14 cellular contexts compared by ENCODE assay signal in genomic region chr3:184741798-184742675, GRCh38. TPM values are rescaled to one million over a fixed set of nuclear protein-coding genes. Genes with fewer than 3 reads are reported as not detected.
A peak's percentile ranks its signal among the peaks of the same experiment; 100 is the strongest.
DNase-seq lines count a peak whose midpoint lies in the region; ATAC-seq and TF ChIP-seq lines count a peak whose summit lies in the region.
"Had no signal": no experiment of that assay in that cellular context is flagged by ENCODE, and none has a peak within 500 bp of the region (broad histone marks: within the 10 kb centered on the region; RNA-seq: fewer than 3 reads in every experiment).

No MANE protein-coding gene starts in this region.

- TF ChIP-seq POLR2A in uterus (IDR thresholded peaks at IDR 0.05) = no peak
- TF ChIP-seq POLR2A in gastrocnemius medialis (IDR thresholded peaks at IDR 0.05) = no peak

- TF ChIP-seq CTCF in natural killer cell (IDR thresholded peaks at IDR 0.05) (no peak), VCaP (conservative IDR thresholded peaks at IDR 0.05) (no peak), uterus (IDR thresholded peaks at IDR 0.05) (no peak), gastrocnemius medialis (IDR thresholded peaks at IDR 0.05 in 4 of 5, conservative IDR thresholded peaks at IDR 0.05 in 1 of 5) (no peak)

- H3K27me3 ChIP-seq in uterus (no peaks in the 10 kb centered on the region), gastrocnemius medialis (no peaks in the 10 kb centered on the region)

- no peaks in the 10 kb centered on the region for H3K9me3 Mint-ChIP-seq in natural killer cell treated with Interleukin-12 subunit alpha and Interleukin-12 subunit beta and Interleukin-15 and Interleukin-18, amount 100 ng/mL, for 72 hours
- H3K9me3 Mint-ChIP-seq in natural killer cell = no peaks in the 10 kb centered on the region

- intact Hi-C loops in natural killer cell (cut with micrococcal nuclease) (no loop called here), uterus (cut with DNase I; ENCODE audit: low total_unique reads) (no loop called here), gastrocnemius medialis (cut with DNase I; ENCODE audit: low total_unique reads) (no loop called here)

- no peaks in the 10 kb centered on the region for H3K4me1 Mint-ChIP-seq in natural killer cell treated with Interleukin-12 subunit alpha and Interleukin-12 subunit beta and Interleukin-15 and Interleukin-18, amount 100 ng/mL, for 72 hours (ENCODE audit: low read depth in 2 of 2)
- H3K4me1 Mint-ChIP-seq in natural killer cell = no peaks in the 10 kb centered on the region

- peaks cover 0 to 12% of the 10 kb centered on the region in 2 donors for H3K27me3 Mint-ChIP-seq in natural killer cell treated with Interleukin-12 subunit alpha and Interleukin-12 subunit beta and Interleukin-15 and Interleukin-18, amount 100 ng/mL, for 72 hours
- H3K27me3 Mint-ChIP-seq in natural killer cell (ENCODE audit: low read depth in 2 of 2) = peaks cover 0 to 4% of the 10 kb centered on the region in 2 donors

- DNase-seq in natural killer cell treated with Interleukin-12 subunit alpha and Interleukin-12 subunit beta and Interleukin-15 and Interleukin-18, amount 100 ng/mL, for 72 hours (ENCODE audit: low spot score) = peak; percentile 49
- DNase-seq in natural killer cell (no peak), islet precursor cell (peak; percentile 52), uterus (peak; percentile 4 to 7), gastrocnemius medialis (no peak), superior temporal gyrus (ENCODE audit: extremely low spot score) (no peak)
- DNase-seq in activated CD4-positive, alpha-beta T cell treated with anti-CD3 and anti-CD28 coated beads, Interleukin-2, amount 50 U/mL, for 1 hour = no peak
- DNase-seq: activated CD4-positive, alpha-beta T cell treated with anti-CD3 and anti-CD28 coated beads for 48 hours; activated T-cell treated with anti-CD3 and anti-CD28 coated beads, Interleukin-2, amount 50 U/mL, for 1 hour; GF-D8; NCI-H2029 treated with DMSO at 0.1 percent for 48 hours; T-helper 17 cell had no signal

- H3K4me3 Mint-ChIP-seq in natural killer cell treated with Interleukin-12 subunit alpha and Interleukin-12 subunit beta and Interleukin-15 and Interleukin-18, amount 100 ng/mL, for 72 hours = no peak overlapping the region
- no peak overlapping the region for H3K4me3 Mint-ChIP-seq in natural killer cell
- H3K4me3 Mint-ChIP-seq: T-helper 17 cell had no signal

- no peak for ATAC-seq in natural killer cell treated with Interleukin-12 subunit alpha and Interleukin-12 subunit beta and Interleukin-15 and Interleukin-18, amount 100 ng/mL, for 72 hours
- ATAC-seq in natural killer cell = no peak
- no peak for ATAC-seq in gastrocnemius medialis
- ATAC-seq: heart left ventricle, T-helper 17 cell had no signal

- no peaks in the 10 kb centered on the region for H3K4me1 ChIP-seq in uterus
- no peaks in the 10 kb centered on the region for H3K4me1 ChIP-seq in gastrocnemius medialis

- H3K36me3 ChIP-seq in uterus (no peaks in the 10 kb centered on the region), gastrocnemius medialis (no peaks in the 10 kb centered on the region)
- H3K36me3 ChIP-seq: heart left ventricle had no signal

- peak overlapping the region; percentile 51 for H3K27ac ChIP-seq in VCaP
- H3K27ac ChIP-seq in uterus = peak overlapping the region in 1 of 2 donors; percentile 27
- no peak overlapping the region for H3K27ac ChIP-seq in gastrocnemius medialis

- in situ Hi-C loops in gastrocnemius medialis (cut with MboI; ENCODE audit: low sequenced_read_pairs in 4 of 4) = no loop called here

- H3K9me3 ChIP-seq in uterus (no peaks in the 10 kb centered on the region), gastrocnemius medialis (no peaks in the 10 kb centered on the region)
- H3K9me3 ChIP-seq: heart left ventricle had no signal

- H3K4me3 ChIP-seq in uterus (no peak overlapping the region), gastrocnemius medialis (no peak overlapping the region)
- H3K4me3 ChIP-seq: heart left ventricle had no signal

- H3K27ac Mint-ChIP-seq in natural killer cell treated with Interleukin-12 subunit alpha and Interleukin-12 subunit beta and Interleukin-15 and Interleukin-18, amount 100 ng/mL, for 72 hours = no peak overlapping the region
- no peak overlapping the region for H3K27ac Mint-ChIP-seq in natural killer cell
- H3K27ac Mint-ChIP-seq: T-helper 17 cell had no signal

- no peaks in the 10 kb centered on the region for H3K36me3 Mint-ChIP-seq in natural killer cell treated with Interleukin-12 subunit alpha and Interleukin-12 subunit beta and Interleukin-15 and Interleukin-18, amount 100 ng/mL, for 72 hours
- no peaks in the 10 kb centered on the region for H3K36me3 Mint-ChIP-seq in natural killer cell

RNA-seq across cellular contexts. Expression of gene MAGEF1, which starts 30.2 kb away (rescaled TPM):
- total RNA-seq in natural killer cell treated with Interleukin-12 subunit alpha and Interleukin-12 subunit beta and Interleukin-15 and Interleukin-18, amount 100 ng/mL, for 72 hours = 1 to 10 TPM; 7.4 to 7.8 TPM
- total RNA-seq in natural killer cell (10 to 100 TPM in 2 of 3 donors, 1 to 10 TPM in 1; 8.1 to 12.6 (median 11.4) TPM), uterus (10 to 100 TPM; 33.9 to 55.4 (median 49.0) TPM), gastrocnemius medialis (10 to 100 TPM in 3 of 4 donors, 1 to 10 TPM in 1; 9.5 to 19.9 (median 14.8) TPM)

Comparison
In these comparisons a context has a peak if more than half of its experiments do, and no peak if none do; other contexts are left out.
1. DNase-seq: peak in natural killer cell treated with Interleukin-12 subunit alpha and Interleukin-12 subunit beta and Interleukin-15 and Interleukin-18, amount 100 ng/mL, for 72 hours (single experiment), islet precursor cell (single experiment) and uterus (2 of 2); none in natural killer cell (single experiment), gastrocnemius medialis (0 of 2), superior temporal gyrus (single experiment) and activated CD4-positive, alpha-beta T cell treated with anti-CD3 and anti-CD28 coated beads, Interleukin-2, amount 50 U/mL, for 1 hour (single experiment).